1 cellular context compared by ENCODE assay signal in the genomic region with DNA sequence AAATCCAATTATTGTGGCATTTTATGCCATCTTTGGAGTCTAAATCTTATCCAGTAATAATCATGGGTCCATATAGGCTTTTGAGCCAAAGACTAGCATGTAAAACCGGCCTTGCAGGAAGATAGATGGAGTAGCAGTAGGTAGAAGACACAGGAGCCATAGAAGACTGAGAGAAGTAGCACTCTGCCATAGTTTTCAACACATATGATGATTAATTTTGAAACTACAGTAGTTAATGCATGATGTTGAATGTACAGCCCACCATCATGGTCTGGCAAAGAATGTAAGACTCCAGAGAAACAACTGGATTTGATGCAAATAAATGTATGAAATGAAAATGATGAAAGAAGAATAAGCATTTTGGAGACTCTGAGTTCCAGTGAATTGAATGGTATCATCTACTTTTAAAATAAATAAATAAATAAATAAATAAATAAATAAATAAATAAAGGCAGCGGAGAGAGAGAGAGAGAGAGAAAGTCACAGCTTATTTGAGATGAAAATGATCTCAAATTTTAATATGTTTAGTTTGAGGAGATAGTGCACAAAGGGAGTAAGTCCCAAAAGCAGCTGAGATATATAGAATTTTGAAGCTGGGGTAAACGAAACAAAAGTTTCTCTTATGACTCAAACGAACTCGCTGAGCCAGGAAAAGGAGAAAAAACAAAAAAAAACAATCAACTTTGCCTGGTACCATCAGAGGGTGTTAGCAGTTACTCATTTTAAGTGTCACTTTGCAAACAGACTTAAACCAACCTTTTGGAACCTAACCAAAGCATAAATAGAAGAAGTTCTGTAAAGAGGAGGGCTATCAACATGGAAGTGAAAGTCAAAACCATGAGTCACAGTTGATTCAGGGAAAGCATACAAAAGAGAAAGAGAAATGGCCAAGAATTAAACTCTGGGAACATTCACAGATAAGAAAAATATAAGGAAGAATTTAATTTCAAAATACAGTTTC.
TF ChIP-seq lines count a peak whose summit lies in the region.

No MANE protein-coding gene starts in this region.

TF ChIP-seq in HEK293, 187 proteins besides CTCF, POLR2A, EP300 and RAD21 (continued from another document and continues in another):
- TF ChIP-seq, protein P1, sequence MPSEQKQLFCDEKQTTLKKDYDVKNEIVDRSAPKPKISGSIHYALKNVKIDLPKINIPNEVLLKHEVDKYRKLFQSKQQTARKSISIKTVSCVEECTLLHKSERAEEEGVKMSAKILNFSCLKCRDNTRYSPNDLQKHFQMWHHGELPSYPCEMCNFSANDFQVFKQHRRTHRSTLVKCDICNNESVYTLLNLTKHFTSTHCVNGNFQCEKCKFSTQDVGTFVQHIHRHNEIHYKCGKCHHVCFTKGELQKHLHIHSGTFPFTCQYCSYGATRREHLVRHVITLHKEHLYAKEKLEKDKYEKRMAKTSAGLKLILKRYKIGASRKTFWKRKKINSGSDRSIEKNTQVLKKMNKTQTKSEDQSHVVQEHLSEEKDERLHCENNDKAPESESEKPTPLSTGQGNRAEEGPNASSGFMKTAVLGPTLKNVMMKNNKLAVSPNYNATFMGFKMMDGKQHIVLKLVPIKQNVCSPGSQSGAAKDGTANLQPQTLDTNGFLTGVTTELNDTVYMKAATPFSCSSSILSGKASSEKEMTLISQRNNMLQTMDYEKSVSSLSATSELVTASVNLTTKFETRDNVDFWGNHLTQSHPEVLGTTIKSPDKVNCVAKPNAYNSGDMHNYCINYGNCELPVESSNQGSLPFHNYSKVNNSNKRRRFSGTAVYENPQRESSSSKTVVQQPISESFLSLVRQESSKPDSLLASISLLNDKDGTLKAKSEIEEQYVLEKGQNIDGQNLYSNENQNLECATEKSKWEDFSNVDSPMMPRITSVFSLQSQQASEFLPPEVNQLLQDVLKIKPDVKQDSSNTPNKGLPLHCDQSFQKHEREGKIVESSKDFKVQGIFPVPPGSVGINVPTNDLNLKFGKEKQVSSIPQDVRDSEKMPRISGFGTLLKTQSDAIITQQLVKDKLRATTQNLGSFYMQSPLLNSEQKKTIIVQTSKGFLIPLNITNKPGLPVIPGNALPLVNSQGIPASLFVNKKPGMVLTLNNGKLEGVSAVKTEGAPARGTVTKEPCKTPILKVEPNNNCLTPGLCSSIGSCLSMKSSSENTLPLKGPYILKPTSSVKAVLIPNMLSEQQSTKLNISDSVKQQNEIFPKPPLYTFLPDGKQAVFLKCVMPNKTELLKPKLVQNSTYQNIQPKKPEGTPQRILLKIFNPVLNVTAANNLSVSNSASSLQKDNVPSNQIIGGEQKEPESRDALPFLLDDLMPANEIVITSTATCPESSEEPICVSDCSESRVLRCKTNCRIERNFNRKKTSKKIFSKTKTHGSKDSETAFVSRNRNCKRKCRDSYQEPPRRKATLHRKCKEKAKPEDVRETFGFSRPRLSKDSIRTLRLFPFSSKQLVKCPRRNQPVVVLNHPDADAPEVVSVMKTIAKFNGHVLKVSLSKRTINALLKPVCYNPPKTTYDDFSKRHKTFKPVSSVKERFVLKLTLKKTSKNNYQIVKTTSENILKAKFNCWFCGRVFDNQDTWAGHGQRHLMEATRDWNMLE (tag by site-specific recombination; conservative IDR thresholded peaks at IDR 0.05; ENCODE audit: low read depth) = peak; percentile 88
- TF ChIP-seq ZFP3 (tag by site-specific recombination; IDR thresholded peaks at IDR 0.05; ENCODE audit: low read depth) (no peak), ZNF473 (tag by site-specific recombination; IDR thresholded peaks at IDR 0.05) (no peak), ZNF785 (tag by site-specific recombination; IDR thresholded peaks at IDR 0.05) (no peak), YY2 (tag by site-specific recombination; IDR thresholded peaks at IDR 0.05) (no peak), EGR2 (tag by site-specific recombination; IDR thresholded peaks at IDR 0.05; ENCODE audit: low read depth) (no peak), ZNF394 (tag by site-specific recombination; IDR thresholded peaks at IDR 0.05; ENCODE audit: borderline replicate concordance) (peak; percentile 92; the same call in 1 of the 2 replicates), ZNF10 (tag by site-specific recombination; IDR thresholded peaks at IDR 0.05) (no peak), MEIS1 (CRISPR knock-in tag; IDR thresholded peaks at IDR 0.05; ENCODE audit: borderline replicate concordance) (no peak), ZNF629 (tag by site-specific recombination; IDR thresholded peaks at IDR 0.05) (peak; percentile 47; the same call in 1 of the 2 replicates), ZIC2 (tag by site-specific recombination; IDR thresholded peaks at IDR 0.05) (no peak), ZNF157 (tag by site-specific recombination; IDR thresholded peaks at IDR 0.05) (no peak), WT1 (tag by site-specific recombination; IDR thresholded peaks at IDR 0.05) (no peak), ZNF169 (tag by site-specific recombination; IDR thresholded peaks at IDR 0.05) (no peak), ZNF19 (tag by site-specific recombination; IDR thresholded peaks at IDR 0.05; ENCODE audit: low read depth) (0 out of 2 replicates have a peak, but pooled peaks have one; percentile 50), ZNF626 (tag by site-specific recombination; IDR thresholded peaks at IDR 0.05) (no peak), ZBTB1 (tag by site-specific recombination; IDR thresholded peaks at IDR 0.05) (no peak), ZNF571 (tag by site-specific recombination; IDR thresholded peaks at IDR 0.05) (no peak), ZNF423 (tag by site-specific recombination; IDR thresholded peaks at IDR 0.05) (no peak), KLF8 (tag by site-specific recombination; IDR thresholded peaks at IDR 0.05) (no peak), ZNF510 (tag by site-specific recombination; IDR thresholded peaks at IDR 0.05; ENCODE audit: insufficient replicate concordance) (peak; percentile 85), ZNF521 (tag by site-specific recombination; IDR thresholded peaks at IDR 0.05) (no peak), ZNF112 (tag by site-specific recombination; IDR thresholded peaks at IDR 0.05) (no peak), ZBTB8A (tag by site-specific recombination; IDR thresholded peaks at IDR 0.05) (peak; percentile 73), ZNF530 (tag by site-specific recombination; IDR thresholded peaks at IDR 0.05; ENCODE audit: low read depth) (peak; percentile 50; the same call in 1 of the 2 replicates), ZNF654 (tag by site-specific recombination; IDR thresholded peaks at IDR 0.05; ENCODE audit: low read depth) (peak; percentile 60), ZEB2 (tag by site-specific recombination; IDR thresholded peaks at IDR 0.05) (no peak), ZNF175 (tag by site-specific recombination; IDR thresholded peaks at IDR 0.05) (no peak), ZNF174 (tag by site-specific recombination; IDR thresholded peaks at IDR 0.05) (no peak), OSR2 (tag by site-specific recombination; IDR thresholded peaks at IDR 0.05) (no peak), ZNF776 (tag by site-specific recombination; IDR thresholded peaks at IDR 0.05; ENCODE audit: borderline replicate concordance) (no peak), BCL11A (tag by site-specific recombination; IDR thresholded peaks at IDR 0.05; ENCODE audit: low read depth) (no peak), ZNF146 (tag by site-specific recombination; IDR thresholded peaks at IDR 0.05) (no peak; the same call in 1 of the 2 replicates), GFI1B (tag by site-specific recombination; IDR thresholded peaks at IDR 0.05) (no peak), ZNF324 (tag by site-specific recombination; IDR thresholded peaks at IDR 0.05) (no peak), REPIN1 (tag by site-specific recombination; IDR thresholded peaks at IDR 0.05; ENCODE audit: low read depth) (no peak), ZNF548 (tag by site-specific recombination; IDR thresholded peaks at IDR 0.05) (no peak), ZNF114 (tag by site-specific recombination; IDR thresholded peaks at IDR 0.05) (no peak), ZBTB21 (tag by site-specific recombination; IDR thresholded peaks at IDR 0.05) (0 out of 2 replicates have a peak, but pooled peaks have one; percentile 33), ZNF266 (tag by site-specific recombination; IDR thresholded peaks at IDR 0.05; ENCODE audit: low read depth) (peak; percentile 60; the same call in 1 of the 2 replicates), ZSCAN23 (tag by site-specific recombination; IDR thresholded peaks at IDR 0.05) (no peak), ZNF416 (tag by site-specific recombination; IDR thresholded peaks at IDR 0.05) (no peak), ZNF837 (tag by site-specific recombination; IDR thresholded peaks at IDR 0.05) (no peak), BCL11B (tag by site-specific recombination; IDR thresholded peaks at IDR 0.05; ENCODE audit: low read depth) (no peak), ZNF211 (tag by site-specific recombination; IDR thresholded peaks at IDR 0.05; ENCODE audit: low read depth) (no peak), SALL2 (tag by site-specific recombination; IDR thresholded peaks at IDR 0.05; ENCODE audit: borderline replicate concordance) (no peak), ZNF311 (tag by site-specific recombination; IDR thresholded peaks at IDR 0.05; ENCODE audit: borderline replicate concordance) (no peak), ZNF335 (tag by site-specific recombination; conservative IDR thresholded peaks at IDR 0.05) (no peak), ZNF560 (tag by site-specific recombination; IDR thresholded peaks at IDR 0.05; ENCODE audit: borderline replicate concordance) (peak; percentile 75; the same call in 1 of the 2 replicates), ZSCAN30 (tag by site-specific recombination; IDR thresholded peaks at IDR 0.05) (no peak), ZNF391 (tag by site-specific recombination; IDR thresholded peaks at IDR 0.05; ENCODE audit: borderline replicate concordance, low read depth) (no peak), ZNF133 (tag by site-specific recombination; IDR thresholded peaks at IDR 0.05) (no peak), ZNF768 (tag by site-specific recombination; IDR thresholded peaks at IDR 0.05) (no peak)
- TF ChIP-seq, protein P2, sequence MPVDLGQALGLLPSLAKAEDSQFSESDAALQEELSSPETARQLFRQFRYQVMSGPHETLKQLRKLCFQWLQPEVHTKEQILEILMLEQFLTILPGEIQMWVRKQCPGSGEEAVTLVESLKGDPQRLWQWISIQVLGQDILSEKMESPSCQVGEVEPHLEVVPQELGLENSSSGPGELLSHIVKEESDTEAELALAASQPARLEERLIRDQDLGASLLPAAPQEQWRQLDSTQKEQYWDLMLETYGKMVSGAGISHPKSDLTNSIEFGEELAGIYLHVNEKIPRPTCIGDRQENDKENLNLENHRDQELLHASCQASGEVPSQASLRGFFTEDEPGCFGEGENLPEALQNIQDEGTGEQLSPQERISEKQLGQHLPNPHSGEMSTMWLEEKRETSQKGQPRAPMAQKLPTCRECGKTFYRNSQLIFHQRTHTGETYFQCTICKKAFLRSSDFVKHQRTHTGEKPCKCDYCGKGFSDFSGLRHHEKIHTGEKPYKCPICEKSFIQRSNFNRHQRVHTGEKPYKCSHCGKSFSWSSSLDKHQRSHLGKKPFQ (tag by site-specific recombination; IDR thresholded peaks at IDR 0.05) = no peak
- TF ChIP-seq, protein P3, sequence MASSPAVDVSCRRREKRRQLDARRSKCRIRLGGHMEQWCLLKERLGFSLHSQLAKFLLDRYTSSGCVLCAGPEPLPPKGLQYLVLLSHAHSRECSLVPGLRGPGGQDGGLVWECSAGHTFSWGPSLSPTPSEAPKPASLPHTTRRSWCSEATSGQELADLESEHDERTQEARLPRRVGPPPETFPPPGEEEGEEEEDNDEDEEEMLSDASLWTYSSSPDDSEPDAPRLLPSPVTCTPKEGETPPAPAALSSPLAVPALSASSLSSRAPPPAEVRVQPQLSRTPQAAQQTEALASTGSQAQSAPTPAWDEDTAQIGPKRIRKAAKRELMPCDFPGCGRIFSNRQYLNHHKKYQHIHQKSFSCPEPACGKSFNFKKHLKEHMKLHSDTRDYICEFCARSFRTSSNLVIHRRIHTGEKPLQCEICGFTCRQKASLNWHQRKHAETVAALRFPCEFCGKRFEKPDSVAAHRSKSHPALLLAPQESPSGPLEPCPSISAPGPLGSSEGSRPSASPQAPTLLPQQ (tag by site-specific recombination; IDR thresholded peaks at IDR 0.05) = no peak
- TF ChIP-seq, protein P4, sequence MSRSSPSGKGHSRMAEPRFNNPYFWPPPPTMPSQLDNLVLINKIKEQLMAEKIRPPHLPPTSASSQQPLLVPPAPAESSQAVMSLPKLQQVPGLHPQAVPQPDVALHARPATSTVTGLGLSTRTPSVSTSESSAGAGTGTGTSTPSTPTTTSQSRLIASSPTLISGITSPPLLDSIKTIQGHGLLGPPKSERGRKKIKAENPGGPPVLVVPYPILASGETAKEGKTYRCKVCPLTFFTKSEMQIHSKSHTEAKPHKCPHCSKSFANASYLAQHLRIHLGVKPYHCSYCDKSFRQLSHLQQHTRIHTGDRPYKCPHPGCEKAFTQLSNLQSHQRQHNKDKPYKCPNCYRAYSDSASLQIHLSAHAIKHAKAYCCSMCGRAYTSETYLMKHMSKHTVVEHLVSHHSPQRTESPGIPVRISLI (tag by site-specific recombination; IDR thresholded peaks at IDR 0.05) = 0 out of 2 replicates have a peak, but pooled peaks have one; percentile 41
- TF ChIP-seq, protein P5, sequence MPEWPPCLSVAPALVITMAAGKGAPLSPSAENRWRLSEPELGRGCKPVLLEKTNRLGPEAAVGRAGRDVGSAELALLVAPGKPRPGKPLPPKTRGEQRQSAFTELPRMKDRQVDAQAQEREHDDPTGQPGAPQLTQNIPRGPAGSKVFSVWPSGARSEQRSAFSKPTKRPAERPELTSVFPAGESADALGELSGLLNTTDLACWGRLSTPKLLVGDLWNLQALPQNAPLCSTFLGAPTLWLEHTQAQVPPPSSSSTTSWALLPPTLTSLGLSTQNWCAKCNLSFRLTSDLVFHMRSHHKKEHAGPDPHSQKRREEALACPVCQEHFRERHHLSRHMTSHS (tag by site-specific recombination; IDR thresholded peaks at IDR 0.05) = no peak
- TF ChIP-seq, protein P6, sequence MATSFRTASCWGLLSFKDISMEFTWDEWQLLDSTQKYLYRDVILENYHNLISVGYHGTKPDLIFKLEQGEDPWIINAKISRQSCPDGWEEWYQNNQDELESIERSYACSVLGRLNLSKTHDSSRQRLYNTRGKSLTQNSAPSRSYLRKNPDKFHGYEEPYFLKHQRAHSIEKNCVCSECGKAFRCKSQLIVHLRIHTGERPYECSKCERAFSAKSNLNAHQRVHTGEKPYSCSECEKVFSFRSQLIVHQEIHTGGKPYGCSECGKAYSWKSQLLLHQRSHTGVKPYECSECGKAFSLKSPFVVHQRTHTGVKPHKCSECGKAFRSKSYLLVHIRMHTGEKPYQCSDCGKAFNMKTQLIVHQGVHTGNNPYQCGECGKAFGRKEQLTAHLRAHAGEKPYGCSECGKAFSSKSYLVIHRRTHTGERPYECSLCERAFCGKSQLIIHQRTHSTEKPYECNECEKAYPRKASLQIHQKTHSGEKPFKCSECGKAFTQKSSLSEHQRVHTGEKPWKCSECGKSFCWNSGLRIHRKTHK (tag by site-specific recombination; IDR thresholded peaks at IDR 0.05) = no peak
- TF ChIP-seq, protein P7, sequence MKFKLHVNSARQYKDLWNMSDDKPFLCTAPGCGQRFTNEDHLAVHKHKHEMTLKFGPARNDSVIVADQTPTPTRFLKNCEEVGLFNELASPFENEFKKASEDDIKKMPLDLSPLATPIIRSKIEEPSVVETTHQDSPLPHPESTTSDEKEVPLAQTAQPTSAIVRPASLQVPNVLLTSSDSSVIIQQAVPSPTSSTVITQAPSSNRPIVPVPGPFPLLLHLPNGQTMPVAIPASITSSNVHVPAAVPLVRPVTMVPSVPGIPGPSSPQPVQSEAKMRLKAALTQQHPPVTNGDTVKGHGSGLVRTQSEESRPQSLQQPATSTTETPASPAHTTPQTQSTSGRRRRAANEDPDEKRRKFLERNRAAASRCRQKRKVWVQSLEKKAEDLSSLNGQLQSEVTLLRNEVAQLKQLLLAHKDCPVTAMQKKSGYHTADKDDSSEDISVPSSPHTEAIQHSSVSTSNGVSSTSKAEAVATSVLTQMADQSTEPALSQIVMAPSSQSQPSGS (tag by site-specific recombination; IDR thresholded peaks at IDR 0.05; ENCODE audit: low read depth) = no peak
